Comparison of ENCODE assay signal across 9 cellular contexts in the genomic region with DNA sequence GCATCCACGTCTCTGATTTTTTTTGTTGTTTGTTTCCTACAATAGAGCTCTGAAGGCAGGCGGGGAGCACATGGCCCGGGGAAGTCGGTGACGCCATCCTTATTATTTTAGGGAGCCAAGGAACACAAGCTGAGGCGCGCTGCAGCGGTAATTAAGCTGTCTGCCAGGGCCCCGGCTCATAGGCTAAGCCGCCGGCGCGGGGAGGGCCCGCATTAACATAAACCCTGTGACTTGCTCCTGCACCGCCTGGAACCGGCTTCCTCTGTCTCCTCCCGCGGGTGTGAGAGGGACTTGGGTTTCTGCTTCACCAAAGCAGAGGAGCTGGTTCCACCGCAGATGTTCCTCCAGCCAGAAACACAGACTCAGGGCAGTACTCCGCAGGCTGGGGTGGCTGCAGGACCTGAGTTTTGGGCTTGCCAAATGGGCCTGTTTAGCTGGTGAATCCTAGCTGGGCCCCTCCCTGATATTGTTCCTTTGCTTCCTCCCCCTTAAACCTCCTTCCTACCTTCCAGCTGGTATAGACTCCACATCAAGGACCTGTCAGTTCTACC. TPM values are rescaled to one million over a fixed set of nuclear protein-coding genes. Genes with fewer than 3 reads are reported as not detected.
DNase-seq lines count a peak whose midpoint lies in the region; ATAC-seq, FAIRE-seq and TF ChIP-seq lines count a peak whose summit lies in the region.
"Had no signal": no experiment of that assay in that cellular context is flagged by ENCODE, and none has a peak within 500 bp of the region (broad histone marks: within the 10 kb centered on the region; RNA-seq: fewer than 3 reads in every experiment).

No MANE protein-coding gene starts in this region.

- H3K79me2 ChIP-seq in H1 (ENCODE audit: control insufficient read depth in 1 of 2, insufficient read depth in 2 of 2, low read length in 2 of 2), result peaks cover 6 to 96% of the 10 kb centered on the region in 2 experiments; a peak in 3 of 4 replicates

- H3K14ac ChIP-seq in H1 (ENCODE audit: insufficient read length), result no peak overlapping the region

- H3K9me3 Mint-ChIP-seq in memory B cell, result no peaks in the 10 kb centered on the region

- H3K4me2 ChIP-seq in H1 (ENCODE audit: insufficient read depth in 1 of 2, low read depth in 2 of 2, low read length in 2 of 2), result peak overlapping the region; percentile 59

- peak in 1 of 2 experiments; percentile 77; a peak in 2 of 3 replicates for TF ChIP-seq POLR2A in H1 (IDR thresholded peaks at IDR 0.05; ENCODE audit: control extremely low read depth in 1 of 2, low read depth in 2 of 2, low read length in 2 of 2)

- no peak for FAIRE-seq in H1 (lab: Jason Lieb, UNC)

- CTCF ChIA-PET in H1 (lab: Charles Lee; ENCODE audit: partially characterized antibody), result interaction anchor here (0.7 to 3.9 kb wide), 15 partner anchors 9 to 245 kb away, joined by 3 to 21 read pairs (median 3); no protein-coding TSS in a partner anchor

- H3K9ac ChIP-seq in H1 (replicated peaks in 1 of 4; ENCODE audit: extremely low read depth in 1 of 4, low read depth in 3 of 4, low read length in 3 of 4), result peak overlapping the region; percentile 36 to 63 (median 42)

- H3K4me3 ChIP-seq in H1 (ENCODE audit: extremely low read depth in 1 of 4, insufficient read depth in 2 of 4, low read depth in 3 of 4, low read length in 4 of 4), result peak overlapping the region in 3 of 4 experiments; percentile 1 to 32 (median 7); a peak in 4 of 8 replicates

- peaks cover 73% of the 10 kb centered on the region for H3K4me1 Mint-ChIP-seq in memory B cell

- no peak overlapping the region for H3K23ac ChIP-seq in H1 (ENCODE audit: insufficient read length)

- no peak overlapping the region for H2BK20ac ChIP-seq in H1 (ENCODE audit: low read length)

- H3K27ac Mint-ChIP-seq in memory B cell, result peak overlapping the region; percentile 49

- H2BK5ac ChIP-seq in H1 (ENCODE audit: low read depth, low read length), result no peak overlapping the region

- WGBS in H1 (ENCODE audit: extremely low coverage in 1 of 2, insufficient coverage in 1 of 2, insufficient read length in 1 of 2, insufficient replicate concordance in 2 of 2, low coverage in 1 of 2, low lambda C conversion rate in 2 of 2, missing lambda C conversion rate in 1 of 2), 2 experiments, result 8% methylated on average over 20 of the region's 20 CpGs; no CpG with 5 or more reads in 1 of the 2 experiments

- DNase-seq in NCI-H1436 (lab: John Stamatoyannopoulos, UW) (peak; percentile 68), NCI-H1436 treated with DMSO at 0.1 percent for 48 hours (lab: John Stamatoyannopoulos, UW) (no peak), KBM-7 (peak; percentile 98), H1 (ENCODE audit: low read depth in 1 of 2, low spot score in 2 of 2) (peak; percentile 72 to 82), memory B cell (ENCODE audit: low spot score in 2 of 2) (peak; percentile 48 to 54), SHP77 (lab: John Stamatoyannopoulos, UW) (no peak)
- DNase-seq in activated CD8-positive, alpha-beta memory T cell treated with anti-CD3 and anti-CD28 coated beads, Interleukin-2, amount 50 U/mL, for 4 hours, result peak; percentile 38
- DNase-seq in stimulated activated CD4-positive, alpha-beta T cell treated with anti-CD3 and anti-CD28 coated beads, Interleukin-4, amount 100 ng/mL, for 4 hours, result peak; percentile 50

- H4K20me1 ChIP-seq in H1 (replicated peaks in 1 of 2; ENCODE audit: control insufficient read depth in 1 of 2, insufficient read depth in 2 of 2, low read length in 2 of 2), result peaks cover 47 to 65% of the 10 kb centered on the region in 2 experiments

- no peaks in the 10 kb centered on the region; a peak in 1 of 7 replicates for H3K27me3 ChIP-seq in H1 (replicated peaks in 1 of 4; ENCODE audit: control insufficient read depth in 3 of 4, extremely low read depth in 1 of 4, insufficient read depth in 3 of 4, low read length in 3 of 4)

- peaks cover 27% of the 10 kb centered on the region for H3K79me1 ChIP-seq in H1 (ENCODE audit: low read depth, low read length)

- TF ChIP-seq RAD21 in H1 (IDR thresholded peaks at IDR 0.05 in 1 of 2, conservative IDR thresholded peaks at IDR 0.05 in 1 of 2; ENCODE audit: low read depth in 2 of 2, low read length in 2 of 2), result no peak

- POLR2A ChIA-PET in H1 (lab: Charles Lee; ENCODE audit: partially characterized antibody), result interaction anchor here (0.6 to 4.0 kb wide), 9 partner anchors 9 to 81 kb away, joined by 3 to 54 read pairs (median 4); no protein-coding TSS in a partner anchor

- in situ Hi-C loops in KBM-7 (cut with MboI; ENCODE audit: low pct_unique_long_range_greater_than_20kb, low sequenced_read_pairs), result no loop called here

- no peak for TF ChIP-seq CTCF in H1 (IDR thresholded peaks at IDR 0.05; ENCODE audit: control extremely low read depth in 1 of 3, insufficient read depth in 1 of 3, low read depth in 1 of 3, low read length in 3 of 3)

- H3K4me3 Mint-ChIP-seq in memory B cell, result peak overlapping the region; percentile 64

- ATAC-seq in memory B cell (ENCODE audit: low read depth), result peak; percentile 71

- no peak overlapping the region for H4K5ac ChIP-seq in H1 (ENCODE audit: insufficient read length, low read depth, low read length)

- peaks cover 22 to 51% (median 40%) of the 10 kb centered on the region in 4 experiments for H3K4me1 ChIP-seq in H1 (replicated peaks in 1 of 4; ENCODE audit: control insufficient read depth in 3 of 4, insufficient read depth in 4 of 4, low read length in 3 of 4)

- no peaks in the 10 kb centered on the region for H3K27me3 Mint-ChIP-seq in memory B cell

- TF ChIP-seq EP300 in H1 (IDR thresholded peaks at IDR 0.05; ENCODE audit: borderline replicate concordance in 1 of 2, low read depth in 2 of 2, low read length in 2 of 2), result no peak

- peaks cover 7% of the 10 kb centered on the region for H3K36me3 Mint-ChIP-seq in memory B cell

- peak overlapping the region; percentile 76; the same call in 1 of the 2 replicates for H2BK12ac ChIP-seq in H1 (ENCODE audit: low read depth, low read length)

- H3K56ac ChIP-seq in H1 (replicated peaks; ENCODE audit: insufficient read length, low read depth, low read length), result no peak overlapping the region

- H3K9me3 ChIP-seq in H1 (ENCODE audit: insufficient read depth in 2 of 2, low read depth in 1 of 2, low read length in 1 of 2), result no peaks in the 10 kb centered on the region

- peaks cover 3% of the 10 kb centered on the region; the same call in 1 of the 2 replicates for H3K23me2 ChIP-seq in H1 (ENCODE audit: low read depth, low read length)

- peaks cover 0 to 4% (median 0%) of the 10 kb centered on the region in 4 experiments; a peak in 1 of 8 replicates for H3K36me3 ChIP-seq in H1 (ENCODE audit: control insufficient read depth in 2 of 4, insufficient read depth in 4 of 4, low read length in 3 of 4)

- peak overlapping the region; percentile 87; the same call in 1 of the 2 replicates for H4K8ac ChIP-seq in H1 (ENCODE audit: extremely low read depth, insufficient read depth, low read length)

- H3K27ac ChIP-seq in H1 (ENCODE audit: low read depth, low read length), result peak overlapping the region; percentile 61
- H3K27ac ChIP-seq: 22Rv1 had no signal

- no peak overlapping the region for H2BK120ac ChIP-seq in H1 (replicated peaks; ENCODE audit: low read depth, low read length)

- H4K91ac ChIP-seq in H1 (replicated peaks; ENCODE audit: insufficient read length, low read length), result no peak overlapping the region

- no peak overlapping the region for H3K4ac ChIP-seq in H1 (replicated peaks; ENCODE audit: insufficient read length, low read depth, low read length)

- H2AK5ac ChIP-seq in H1 (ENCODE audit: low read depth, low read length), result peak overlapping the region; percentile 40

- H3K18ac ChIP-seq in H1 (ENCODE audit: extremely low read depth, low read length), result 0 out of 2 replicates have a peak overlapping the region, but pooled peaks have one; percentile 20

- H2BK15ac ChIP-seq in H1 (ENCODE audit: low read length), result no peak overlapping the region

- no peak overlapping the region for H2AFZ ChIP-seq in H1 (ENCODE audit: low read length)

TF ChIP-seq in H1, 55 proteins besides CTCF, POLR2A, EP300 and RAD21 (continues in another document):
- TF ChIP-seq CHD2 (IDR thresholded peaks at IDR 0.05; ENCODE audit: low read length) (no peak), TAF1 (IDR thresholded peaks at IDR 0.05; ENCODE audit: low read depth, low read length) (peak; percentile 75), POLR2AphosphoS5 (IDR thresholded peaks at IDR 0.05; ENCODE audit: low read depth, low read length) (peak; percentile 65), SIN3A (conservative IDR thresholded peaks at IDR 0.05 in 1 of 2, IDR thresholded peaks at IDR 0.05 in 1 of 2; ENCODE audit: low read depth in 1 of 2, low read length in 2 of 2) (0 out of 4 replicates have a peak, but pooled peaks of 1 of the 2 experiments have one; percentile 60), SP1 (IDR thresholded peaks at IDR 0.05; ENCODE audit: low read depth, low read length) (peak; percentile 59; the same call in 1 of the 2 replicates), ZNF274 (IDR thresholded peaks at IDR 0.05; ENCODE audit: borderline replicate concordance, extremely low read depth, low read length) (no peak), JUND (IDR thresholded peaks at IDR 0.05; ENCODE audit: low read length) (peak; percentile 61), GTF2F1 (IDR thresholded peaks at IDR 0.05; ENCODE audit: borderline replicate concordance, low read depth, low read length) (no peak), ASH2L (IDR thresholded peaks at IDR 0.05; ENCODE audit: low read length) (peak; percentile 53)
- TF ChIP-seq, protein P1, sequence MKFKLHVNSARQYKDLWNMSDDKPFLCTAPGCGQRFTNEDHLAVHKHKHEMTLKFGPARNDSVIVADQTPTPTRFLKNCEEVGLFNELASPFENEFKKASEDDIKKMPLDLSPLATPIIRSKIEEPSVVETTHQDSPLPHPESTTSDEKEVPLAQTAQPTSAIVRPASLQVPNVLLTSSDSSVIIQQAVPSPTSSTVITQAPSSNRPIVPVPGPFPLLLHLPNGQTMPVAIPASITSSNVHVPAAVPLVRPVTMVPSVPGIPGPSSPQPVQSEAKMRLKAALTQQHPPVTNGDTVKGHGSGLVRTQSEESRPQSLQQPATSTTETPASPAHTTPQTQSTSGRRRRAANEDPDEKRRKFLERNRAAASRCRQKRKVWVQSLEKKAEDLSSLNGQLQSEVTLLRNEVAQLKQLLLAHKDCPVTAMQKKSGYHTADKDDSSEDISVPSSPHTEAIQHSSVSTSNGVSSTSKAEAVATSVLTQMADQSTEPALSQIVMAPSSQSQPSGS (IDR thresholded peaks at IDR 0.05; ENCODE audit: low read length), result peak; percentile 81; the same call in 1 of the 2 replicates

RNA-seq across cellular contexts. Expression of a gene that starts 25.3 kb away (rescaled TPM):
- 284 and 295 TPM in 2 replicates for total RNA-seq in H1 (2021; fragmentation: NEBNext Ultra II Directional; extraction: Animal tissue kit (Norgen Biotek cat#: 25700))
- 46.8 and 70.8 TPM in 2 replicates for polyA plus RNA-seq in H1 (2011; rRNA removed)
- polyA plus RNA-seq in H1 (2011; cell fraction: cytosol; rRNA removed), result 114 TPM
- polyA plus RNA-seq in H1 (2011; cell fraction: nucleus; rRNA removed), result 28.3 TPM
- 332 to 427 TPM (median 351 TPM) in 4 replicates for polyA plus RNA-seq in H1 (2012, experiment 1 of 2)
- 153 TPM for polyA plus RNA-seq in H1 (2012, experiment 2 of 2)
- 224 TPM for polyA plus RNA-seq in H1 (2013, experiment 1 of 2)
- 234 TPM for polyA plus RNA-seq in H1 (2013, experiment 2 of 2)
- 51.5 and 75.1 TPM in 2 replicates for polyA minus RNA-seq in H1 (2011; rRNA and poly(A)+ RNA removed)
- polyA minus RNA-seq in H1 (2011; cell fraction: cytosol; rRNA and poly(A)+ RNA removed), result 79.9 TPM
- 51.2 TPM for polyA minus RNA-seq in H1 (2011; cell fraction: nucleus; rRNA and poly(A)+ RNA removed)

Comparison
In these comparisons a context has a peak if more than half of its experiments do, and no peak if none do; other contexts are left out.
1. DNase-seq: peak in NCI-H1436 (single experiment), KBM-7 (single experiment), activated CD8-positive, alpha-beta memory T cell treated with anti-CD3 and anti-CD28 coated beads, Interleukin-2, amount 50 U/mL, for 4 hours (single experiment), H1 (2 of 2), memory B cell (2 of 2) and stimulated activated CD4-positive, alpha-beta T cell treated with anti-CD3 and anti-CD28 coated beads, Interleukin-4, amount 100 ng/mL, for 4 hours (2 of 2); none in NCI-H1436 treated with DMSO at 0.1 percent for 48 hours (single experiment) and SHP77 (0 of 2).